In genomic region chr2:55099493-55099877, GRCh38 we compare ENCODE assay signal across 12 cellular contexts. TPM values are rescaled to one million over a fixed set of nuclear protein-coding genes. Genes with fewer than 3 reads are reported as not detected.
DNase-seq lines count a peak whose midpoint lies in the region; ATAC-seq and TF ChIP-seq lines count a peak whose summit lies in the region.
"Had no signal": no experiment of that assay in that cellular context is flagged by ENCODE, and none has a peak within 500 bp of the region (broad histone marks: within the 10 kb centered on the region; RNA-seq: fewer than 3 reads in every experiment).

No MANE protein-coding gene starts in this region.

- peak overlapping the region; percentile 76 for H3K27ac Mint-ChIP-seq in activated naive CD4-positive, alpha-beta T cell treated with anti-CD3 and anti-CD28 coated beads, Interleukin-2, amount 50 U/mL, for 24 hours

- H3K4me1 Mint-ChIP-seq in activated naive CD4-positive, alpha-beta T cell treated with anti-CD3 and anti-CD28 coated beads, Interleukin-2, amount 50 U/mL, for 24 hours = peaks cover 13% of the 10 kb centered on the region

- no peaks in the 10 kb centered on the region for H3K9me3 Mint-ChIP-seq in activated naive CD4-positive, alpha-beta T cell treated with anti-CD3 and anti-CD28 coated beads, Interleukin-2, amount 50 U/mL, for 24 hours

- no peak for DNase-seq in activated naive CD4-positive, alpha-beta T cell treated with Interleukin-2 at 50 U/mL for 16 hours
- DNase-seq in Peyer's patch (no peak), islet precursor cell (peak; percentile 22), thoracic aorta (ENCODE audit: low spot score) (no peak), mucosa of descending colon (no peak), activated gamma-delta T cell treated with Interleukin-2 at 50 U/mL for 16 hours (no peak), OCI-M1 (lab: John Stamatoyannopoulos, UW) (no peak)
- DNase-seq: activated CD8-positive, alpha-beta memory T cell treated with anti-CD3 and anti-CD28 coated beads, Interleukin-2, amount 50 U/mL, for 4 hours; GDM1; MG63; NCI-H2171 had no signal

- H3K36me3 ChIP-seq in Peyer's patch (no peaks in the 10 kb centered on the region), thoracic aorta (no peaks in the 10 kb centered on the region), mucosa of descending colon (ENCODE audit: low read depth) (no peaks in the 10 kb centered on the region)
- H3K36me3 ChIP-seq: MG63 had no signal

- H3K27ac ChIP-seq in Peyer's patch (peak overlapping the region; percentile 19 to 77 (median 48)), thoracic aorta (peak overlapping the region; percentile 88 to 91)

- H3K4me3 ChIP-seq in Peyer's patch (no peak overlapping the region), thoracic aorta (peak overlapping the region; percentile 45), mucosa of descending colon (no peak overlapping the region)
- H3K4me3 ChIP-seq: MG63 had no signal

- no peaks in the 10 kb centered on the region for H3K36me3 Mint-ChIP-seq in activated naive CD4-positive, alpha-beta T cell treated with anti-CD3 and anti-CD28 coated beads, Interleukin-2, amount 50 U/mL, for 24 hours

- intact Hi-C loops in mucosa of descending colon (cut with DNase I, micrococcal nuclease) = no loop called here

- TF ChIP-seq CTCF in Peyer's patch (IDR thresholded peaks at IDR 0.05) (no peak), thoracic aorta (IDR thresholded peaks at IDR 0.05) (no peak), mucosa of descending colon (IDR thresholded peaks at IDR 0.05) (no peak)

- H3K4me3 Mint-ChIP-seq in activated naive CD4-positive, alpha-beta T cell treated with anti-CD3 and anti-CD28 coated beads, Interleukin-2, amount 50 U/mL, for 24 hours = no peak overlapping the region

- ATAC-seq in thoracic aorta (ENCODE audit: insufficient number of reproducible peaks, low FRiP score, low read depth) (no peak), mucosa of descending colon (no peak)

- H3K27me3 ChIP-seq in Peyer's patch = no peaks in the 10 kb centered on the region
- no peaks in the 10 kb centered on the region for H3K27me3 ChIP-seq in thoracic aorta (replicated peaks; ENCODE audit: insufficient read depth)
- H3K27me3 ChIP-seq: MG63 had no signal

- H3K4me1 ChIP-seq in Peyer's patch = peaks cover 0 to 22% (median 0%) of the 10 kb centered on the region in 4 donors
- H3K4me1 ChIP-seq in thoracic aorta (ENCODE audit: control insufficient read depth in 1 of 2, low read depth in 2 of 2) = peaks cover 41 to 68% of the 10 kb centered on the region in 2 donors
- no peaks in the 10 kb centered on the region for H3K4me1 ChIP-seq in mucosa of descending colon (ENCODE audit: low read depth)

- no peaks in the 10 kb centered on the region for H3K9me3 ChIP-seq in Peyer's patch
- H3K9me3 ChIP-seq in thoracic aorta = no peaks in the 10 kb centered on the region
- no peaks in the 10 kb centered on the region for H3K9me3 ChIP-seq in mucosa of descending colon
- H3K9me3 ChIP-seq: MG63 had no signal

- no peaks in the 10 kb centered on the region for H3K27me3 Mint-ChIP-seq in activated naive CD4-positive, alpha-beta T cell treated with anti-CD3 and anti-CD28 coated beads, Interleukin-2, amount 50 U/mL, for 24 hours

- TF ChIP-seq POLR2A in Peyer's patch (IDR thresholded peaks at IDR 0.05) = no peak

RNA-seq across cellular contexts. Expression of gene RTN4, which starts 49.2 kb away (rescaled TPM):
- total RNA-seq in Peyer's patch (100 to 1,000 TPM; 140 to 313 (median 195) TPM), thoracic aorta (100 to 1,000 TPM; 253 to 331 TPM), mucosa of descending colon (100 to 1,000 TPM; 219 to 278 (median 224) TPM)
